In genomic region chr14:102604183-102604582, GRCh38 we compare ENCODE assay signal across 16 cellular contexts.
"Had no signal": no experiment of that assay in that cellular context is flagged by ENCODE, and none has a peak within 500 bp of the region (broad histone marks: within the 10 kb centered on the region; RNA-seq: fewer than 3 reads in every experiment).

No MANE protein-coding gene starts in this region.

- H3K36me3 ChIP-seq: sigmoid colon, upper lobe of left lung had no signal

- DNase-seq: activated effector memory CD4-positive, alpha-beta T cell treated with Interleukin-2 at 50 U/mL for 16 hours; activated T-cell treated with anti-CD3 and anti-CD28 coated beads, Interleukin-2, amount 50 U/mL, for 1 hour; amniotic stem cell; effector memory CD8-positive, alpha-beta T cell; erythroblast; glutamatergic neuron; left colon; nephron progenitor cell; sigmoid colon; stimulated activated CD4-positive, alpha-beta T cell treated with anti-CD3 and anti-CD28 coated beads, Interleukin-2, amount 100 ng/mL, for 48 hours; stimulated activated naive CD4-positive, alpha-beta T cell treated with Interleukin-2 at 50 U/mL for 16 hours; T-helper 2 cell; upper lobe of left lung had no signal

- H3K9me3 Mint-ChIP-seq: activated naive CD4-positive, alpha-beta T cell treated with anti-CD3 and anti-CD28 coated beads, Interleukin-2, amount 50 U/mL, for 24 hours; effector memory CD8-positive, alpha-beta T cell; memory B cell had no signal

- H3K27me3 Mint-ChIP-seq: activated naive CD4-positive, alpha-beta T cell treated with anti-CD3 and anti-CD28 coated beads, Interleukin-2, amount 50 U/mL, for 24 hours; brain; effector memory CD8-positive, alpha-beta T cell; memory B cell had no signal

- H3K27ac ChIP-seq: sigmoid colon had no signal

- H3K4me3 ChIP-seq: sigmoid colon, upper lobe of left lung had no signal

- H3K27me3 ChIP-seq: sigmoid colon, upper lobe of left lung had no signal

- ATAC-seq: effector memory CD8-positive, alpha-beta T cell; left colon had no signal

- H3K9me3 ChIP-seq: sigmoid colon, upper lobe of left lung had no signal

- H3K4me3 Mint-ChIP-seq: activated naive CD4-positive, alpha-beta T cell treated with anti-CD3 and anti-CD28 coated beads, Interleukin-2, amount 50 U/mL, for 24 hours; brain; effector memory CD8-positive, alpha-beta T cell; memory B cell; nephron progenitor cell had no signal

- H3K27ac Mint-ChIP-seq: activated naive CD4-positive, alpha-beta T cell treated with anti-CD3 and anti-CD28 coated beads, Interleukin-2, amount 50 U/mL, for 24 hours; memory B cell had no signal
